ENCODE assay signal across 8 cellular contexts in genomic region chr3:119469378-119470189, GRCh38. TPM values are rescaled to one million over a fixed set of nuclear protein-coding genes. Genes with fewer than 3 reads are reported as not detected.
DNase-seq lines count a peak whose midpoint lies in the region; ATAC-seq and TF ChIP-seq lines count a peak whose summit lies in the region.

No MANE protein-coding gene starts in this region.

- DNase-seq in stimulated activated CD4-positive, alpha-beta T cell treated with anti-CD3 and anti-CD28 coated beads, Interleukin-15, amount 100 ng/mL, for 24 hours = peak; percentile 64
- no peak for DNase-seq in stimulated activated CD4-positive, alpha-beta T cell treated with anti-CD3 and anti-CD28 coated beads, Interleukin-2, amount 100 ng/mL, for 24 hours
- DNase-seq in T-cell (peak in 4 of 34 experiments; percentile 1 to 15 (median 10)), fibroblast of lung (ENCODE audit: low read depth in 2 of 2) (peak; percentile 34 to 47), neural crest cell (ENCODE audit: low read depth, low spot score) (no peak), ureter (ENCODE audit: low spot score) (no peak), OCI-M1 (lab: John Stamatoyannopoulos, UW) (no peak)

- peak; percentile 54 for ATAC-seq in HG03066 (IDR thresholded peaks at IDR 0.05; ENCODE audit: low read depth, unreplicated experiment)
- ATAC-seq in T-cell (replicated peaks in 1 of 4) = peak; percentile 30 to 38 (median 35)

- CTCF ChIA-PET in T-cell (lab: Charles Lee) = interaction anchor here (1.1 to 1.5 kb wide), 3 partner anchors 29 to 212 kb away, joined by 3 to 7 read pairs (median 5); partner anchors contain the start of gene TIMMDC1 (in 1 of the 2)

- H3K4me1 Mint-ChIP-seq in T-cell (peaks cover 28 to 33% (median 32%) of the 10 kb centered on the region in 3 donors), neural crest cell (peaks cover 31% of the 10 kb centered on the region)

- H3K79me2 ChIP-seq in fibroblast of lung (ENCODE audit: control insufficient read depth, insufficient read depth, low read length) = no peaks in the 10 kb centered on the region

- H3K27ac ChIP-seq in fibroblast of lung (ENCODE audit: insufficient read depth, low read length) = peak overlapping the region; percentile 57

- H3K4me3 Mint-ChIP-seq in T-cell (peak overlapping the region; percentile 91 to 96 (median 93)), neural crest cell (peak overlapping the region; percentile 99)

- TF ChIP-seq CTCF in fibroblast of lung (conservative IDR thresholded peaks at IDR 0.05 in 1 of 2, IDR thresholded peaks at IDR 0.05 in 1 of 2; ENCODE audit: low read depth in 1 of 2, low read length in 2 of 2) (no peak), neural crest cell (conservative IDR thresholded peaks at IDR 0.05) (no peak)

- peak overlapping the region; percentile 95 for H2AFZ ChIP-seq in fibroblast of lung (ENCODE audit: low read length)

- H3K27me3 Mint-ChIP-seq in T-cell (no peaks in the 10 kb centered on the region), neural crest cell (ENCODE audit: low read depth) (no peaks in the 10 kb centered on the region)

- H3K9me3 Mint-ChIP-seq in T-cell = no peaks in the 10 kb centered on the region
- H3K9me3 Mint-ChIP-seq in neural crest cell = no peaks in the 10 kb centered on the region

- no peaks in the 10 kb centered on the region for H3K4me1 ChIP-seq in fibroblast of lung (ENCODE audit: control insufficient read depth, extremely low read depth, insufficient read depth, low read length)

- no peaks in the 10 kb centered on the region for H3K9me3 ChIP-seq in fibroblast of lung (ENCODE audit: control insufficient read depth, insufficient read depth, low read depth, low read length)

- H4K20me1 ChIP-seq in fibroblast of lung (ENCODE audit: control insufficient read depth, extremely low read depth, insufficient read depth, low read length) = no peaks in the 10 kb centered on the region

- H3K36me3 Mint-ChIP-seq in T-cell = peaks cover 11% of the 10 kb centered on the region
- peaks cover 2% of the 10 kb centered on the region for H3K36me3 Mint-ChIP-seq in neural crest cell (ENCODE audit: low read depth)

- no peaks in the 10 kb centered on the region for H3K36me3 ChIP-seq in fibroblast of lung (ENCODE audit: control insufficient read depth, insufficient read depth, low read length)

- H3K9ac ChIP-seq in fibroblast of lung (ENCODE audit: insufficient read depth, low read length) = peak overlapping the region; percentile 75

- H3K4me3 ChIP-seq in fibroblast of lung (replicated peaks in 1 of 4; ENCODE audit: control extremely low read depth in 1 of 4, insufficient read depth in 1 of 4, low read depth in 3 of 4, low read length in 4 of 4) = peak overlapping the region; percentile 75 to 96 (median 88)

- peak overlapping the region; percentile 65 for H3K4me2 ChIP-seq in fibroblast of lung (ENCODE audit: extremely low read depth, insufficient read depth, low read length)

- H3K27ac Mint-ChIP-seq in T-cell = peak overlapping the region; percentile 78 to 87
- H3K27ac Mint-ChIP-seq in neural crest cell (ENCODE audit: unreplicated experiment) = peak overlapping the region; percentile 81

- POLR2A ChIA-PET in T-cell (lab: Charles Lee) = interaction anchor here (0.6 to 1.6 kb wide), 4 partner anchors 29 to 469 kb away, joined by 3 to 15 read pairs (median 4); partner anchors contain the start of genes ARHGAP31 (in 1 of the 2) and TIMMDC1 (in 1 of the 2)

- no peaks in the 10 kb centered on the region for H3K27me3 ChIP-seq in fibroblast of lung (ENCODE audit: control insufficient read depth, insufficient read depth, low read length)

RNA-seq across cellular contexts. Expression of gene POGLUT1, which starts 0.8 kb away (rescaled TPM):
- total RNA-seq in T-cell (10 to 100 TPM; 28.2 to 43.6 (median 36.4) TPM), fibroblast of lung (15.4 and 18.2 TPM in 2 replicates), neural crest cell (29.0 and 31.1 TPM in 2 replicates), ureter (34.7 TPM)
- 12.1 and 15.2 TPM in 2 replicates for polyA plus RNA-seq in fibroblast of lung
- 7.6 and 9.5 TPM in 2 replicates for polyA plus RNA-seq in fibroblast of lung (2012)
- 0.59 and 6.5 TPM in 2 replicates for polyA minus RNA-seq in fibroblast of lung (ENCODE audit: low replicate concordance)

RNA-seq across cellular contexts. Expression of gene TMEM39A, which starts 6.2 kb away (rescaled TPM):
- total RNA-seq in T-cell = 10 to 100 TPM; 35.4 to 59.5 (median 38.7) TPM
- total RNA-seq in fibroblast of lung = 56.8 and 59.0 TPM in 2 replicates
- 32.8 and 48.0 TPM in 2 replicates for polyA plus RNA-seq in fibroblast of lung
- 28.7 and 39.0 TPM in 2 replicates for polyA plus RNA-seq in fibroblast of lung (2012)
- polyA minus RNA-seq in fibroblast of lung (ENCODE audit: low replicate concordance) = 30.3 and 50.5 TPM in 2 replicates
- 36.1 and 43.9 TPM in 2 replicates for total RNA-seq in neural crest cell
- total RNA-seq in ureter = 37.0 TPM

RNA-seq across cellular contexts. Expression of gene TIMMDC1, which starts 28.8 kb away (rescaled TPM):
- 10 to 100 TPM; 35.9 to 74.3 (median 68.0) TPM for total RNA-seq in T-cell
- 52.6 and 59.5 TPM in 2 replicates for total RNA-seq in fibroblast of lung
- 60.1 and 60.2 TPM in 2 replicates for polyA plus RNA-seq in fibroblast of lung
- 72.1 and 85.3 TPM in 2 replicates for polyA plus RNA-seq in fibroblast of lung (2012)
- polyA minus RNA-seq in fibroblast of lung (ENCODE audit: low replicate concordance) = 51.1 and 60.1 TPM in 2 replicates
- 94.2 and 98.2 TPM in 2 replicates for total RNA-seq in neural crest cell
- total RNA-seq in ureter = 93.8 TPM

Comparison
In these comparisons a context has a peak if more than half of its experiments do, and no peak if none do; other contexts are left out.
1. DNase-seq: peak in stimulated activated CD4-positive, alpha-beta T cell treated with anti-CD3 and anti-CD28 coated beads, Interleukin-15, amount 100 ng/mL, for 24 hours (single experiment) and fibroblast of lung (2 of 2); none in stimulated activated CD4-positive, alpha-beta T cell treated with anti-CD3 and anti-CD28 coated beads, Interleukin-2, amount 100 ng/mL, for 24 hours (0 of 2), neural crest cell (single experiment), ureter (single experiment) and OCI-M1 (single experiment).